ENCODE assay signal across 1 cellular context in the genomic region with DNA sequence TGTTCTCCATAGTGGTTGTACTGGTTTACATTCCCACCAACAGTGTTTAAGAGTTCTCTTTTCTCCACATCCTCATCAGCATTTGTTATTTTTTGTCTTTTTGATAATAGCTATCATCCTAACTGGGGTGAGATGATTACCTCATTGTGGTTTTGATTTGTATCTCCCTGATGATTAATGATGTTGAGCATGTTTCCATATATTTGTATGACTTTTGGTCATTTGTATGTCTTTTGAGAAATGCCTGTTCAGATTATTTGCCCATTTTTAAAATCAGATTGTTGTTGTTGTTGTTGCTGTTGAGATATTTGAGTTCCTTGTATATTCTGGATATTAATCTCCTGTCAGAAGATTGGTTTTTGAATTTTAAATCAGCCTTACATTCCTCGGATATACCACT.
TF ChIP-seq lines count a peak whose summit lies in the region.

No MANE protein-coding gene starts in this region.

TF ChIP-seq in K562, 482 proteins besides CTCF, POLR2A, EP300 and RAD21 (continued from another document):
- TF ChIP-seq THRAP3 (IDR thresholded peaks at IDR 0.05; ENCODE audit: borderline replicate concordance) (no peak), SUPT5H (IDR thresholded peaks at IDR 0.05) (no peak), MEIS2 (IDR thresholded peaks at IDR 0.05; ENCODE audit: partially characterized antibody) (peak; percentile 64), KAT2B (IDR thresholded peaks at IDR 0.05; ENCODE audit: low read depth, low read length) (no peak), MEF2D (tag; conservative IDR thresholded peaks at IDR 0.05; ENCODE audit: low read depth) (no peak)
- TF ChIP-seq, protein P1, sequence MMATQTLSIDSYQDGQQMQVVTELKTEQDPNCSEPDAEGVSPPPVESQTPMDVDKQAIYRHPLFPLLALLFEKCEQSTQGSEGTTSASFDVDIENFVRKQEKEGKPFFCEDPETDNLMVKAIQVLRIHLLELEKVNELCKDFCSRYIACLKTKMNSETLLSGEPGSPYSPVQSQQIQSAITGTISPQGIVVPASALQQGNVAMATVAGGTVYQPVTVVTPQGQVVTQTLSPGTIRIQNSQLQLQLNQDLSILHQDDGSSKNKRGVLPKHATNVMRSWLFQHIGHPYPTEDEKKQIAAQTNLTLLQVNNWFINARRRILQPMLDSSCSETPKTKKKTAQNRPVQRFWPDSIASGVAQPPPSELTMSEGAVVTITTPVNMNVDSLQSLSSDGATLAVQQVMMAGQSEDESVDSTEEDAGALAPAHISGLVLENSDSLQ (IDR thresholded peaks at IDR 0.05) = peak; percentile 54; the same call in 1 of the 2 replicates
